ENCODE assay signal across 11 cellular contexts in genomic region chr10:129741280-129741977, GRCh38.
"Had no signal": no experiment of that assay in that cellular context is flagged by ENCODE, and none has a peak within 500 bp of the region (broad histone marks: within the 10 kb centered on the region; RNA-seq: fewer than 3 reads in every experiment).

No MANE protein-coding gene starts in this region.

- H3K27ac ChIP-seq: adrenal gland, dorsolateral prefrontal cortex, ovary, transverse colon had no signal

- H3K27me3 ChIP-seq: adrenal gland, dorsolateral prefrontal cortex, ovary, transverse colon had no signal

- H3K4me1 ChIP-seq: adrenal gland, transverse colon had no signal

- H3K9me3 ChIP-seq: adrenal gland, ovary had no signal

- H3K36me3 ChIP-seq: adrenal gland, ovary, transverse colon had no signal

- ATAC-seq: stimulated activated naive B cell treated with anti-CD40 and anti-IgM and Interleukin-4, amounts not matched to agents 10 μg/mL and 1 μg/mL and 100 μg/mL, for 72 hours had no signal

- H3K4me3 ChIP-seq: adrenal gland, dorsolateral prefrontal cortex, ovary, transverse colon had no signal

- DNase-seq: activated CD4-positive, CD25-positive, alpha-beta regulatory T cell; activated naive CD4-positive, alpha-beta T cell treated with anti-CD3 and anti-CD28 coated beads, Interleukin-2, amount 50 U/mL, for 16 hours; activated T-cell treated with anti-CD3 and anti-CD28 coated beads, Interleukin-2, amount 50 U/mL, for 1 hour; hypothalamus; ovary; stimulated activated CD4-positive, alpha-beta T cell treated with anti-CD3 and anti-CD28 coated beads, Interleukin-12 subunit alpha, Interleukin-12 subunit beta, amount 100 ng/mL, for 4 hours; stimulated activated naive B cell treated with anti-CD40 and anti-IgM and Interleukin-4, amounts not matched to agents 10 μg/mL and 1 μg/mL and 100 μg/mL, for 72 hours; SW 1271; transverse colon had no signal
